In genomic region chr3:71087109-71088018, GRCh38 we compare ENCODE assay signal across 9 cellular contexts.
DNase-seq lines count a peak whose midpoint lies in the region; ATAC-seq and TF ChIP-seq lines count a peak whose summit lies in the region.
"Had no signal": no experiment of that assay in that cellular context is flagged by ENCODE, and none has a peak within 500 bp of the region (broad histone marks: within the 10 kb centered on the region; RNA-seq: fewer than 3 reads in every experiment).

No MANE protein-coding gene starts in this region.

- H3K27me3 ChIP-seq in upper lobe of left lung, result no peaks in the 10 kb centered on the region

- TF ChIP-seq EP300 in upper lobe of left lung (IDR thresholded peaks at IDR 0.05), result no peak

- CTCF ChIA-PET in activated CD4-positive, alpha-beta memory T cell treated with anti-CD3 and anti-CD28 coated beads for 36 hours (lab: Charles Lee), result interaction anchor here (1.0 to 2.5 kb wide), 5 partner anchors 17 to 273 kb away, joined by 3 to 10 read pairs (median 4); no protein-coding TSS in a partner anchor

- H3K27ac ChIP-seq in upper lobe of left lung, result no peak overlapping the region
- H3K27ac ChIP-seq: parathyroid adenoma had no signal

- peaks cover 6% of the 10 kb centered on the region for H3K9me3 Mint-ChIP-seq in activated CD4-positive, alpha-beta memory T cell treated with anti-CD3 and anti-CD28 coated beads for 36 hours
- H3K9me3 Mint-ChIP-seq in memory B cell, result no peaks in the 10 kb centered on the region

- WGBS in upper lobe of left lung, 2 donors, result 52 to 64% methylated on average over 9 of the region's 9 CpGs

- peaks cover 29% of the 10 kb centered on the region for H3K36me3 Mint-ChIP-seq in activated CD4-positive, alpha-beta memory T cell treated with anti-CD3 and anti-CD28 coated beads for 36 hours
- peaks cover 26% of the 10 kb centered on the region for H3K36me3 Mint-ChIP-seq in memory B cell

- H3K27me3 Mint-ChIP-seq in activated CD4-positive, alpha-beta memory T cell treated with anti-CD3 and anti-CD28 coated beads for 36 hours, result no peaks in the 10 kb centered on the region
- H3K27me3 Mint-ChIP-seq in memory B cell, result no peaks in the 10 kb centered on the region

- H3K9me3 ChIP-seq in upper lobe of left lung, result no peaks in the 10 kb centered on the region

- peak overlapping the region; percentile 38 for H3K4me3 Mint-ChIP-seq in activated CD4-positive, alpha-beta memory T cell treated with anti-CD3 and anti-CD28 coated beads for 36 hours
- H3K4me3 Mint-ChIP-seq in memory B cell, result peak overlapping the region; percentile 61

- H3K27ac Mint-ChIP-seq in activated CD4-positive, alpha-beta memory T cell treated with anti-CD3 and anti-CD28 coated beads for 36 hours, result peak overlapping the region; percentile 81
- peak overlapping the region; percentile 96 for H3K27ac Mint-ChIP-seq in memory B cell

- H3K36me3 ChIP-seq in upper lobe of left lung, result no peaks in the 10 kb centered on the region

- intact Hi-C loops in activated CD4-positive, alpha-beta memory T cell treated with anti-CD3 and anti-CD28 coated beads for 36 hours (cut with micrococcal nuclease), result loop anchor here (1.0 to 5.0 kb wide), 14 partner anchors 19 to 499 kb away; no protein-coding TSS in a partner anchor

- no peak for TF ChIP-seq POLR2A in upper lobe of left lung (IDR thresholded peaks at IDR 0.05)

- POLR2A ChIA-PET in activated CD4-positive, alpha-beta memory T cell treated with anti-CD3 and anti-CD28 coated beads for 36 hours (lab: Charles Lee), result interaction anchor here (0.7 to 3.0 kb wide), 15 partner anchors 10 to 212 kb away, joined by 3 to 20 read pairs (median 7); no protein-coding TSS in a partner anchor

- peaks cover 0 to 16% (median 5%) of the 10 kb centered on the region in 4 donors for H3K4me1 ChIP-seq in upper lobe of left lung
- H3K4me1 ChIP-seq: parathyroid adenoma had no signal

- H3K4me1 Mint-ChIP-seq in activated CD4-positive, alpha-beta memory T cell treated with anti-CD3 and anti-CD28 coated beads for 36 hours (ENCODE audit: low read depth), result peaks cover 88% of the 10 kb centered on the region
- peaks cover 53% of the 10 kb centered on the region for H3K4me1 Mint-ChIP-seq in memory B cell

- no peak for TF ChIP-seq CTCF in upper lobe of left lung (IDR thresholded peaks at IDR 0.05)

- no peak overlapping the region for H3K4me3 ChIP-seq in upper lobe of left lung

- no peak for DNase-seq in activated CD4-positive, CD25-positive, alpha-beta regulatory T cell (lab: John Stamatoyannopoulos, UW)
- peak; percentile 62 for DNase-seq in activated CD4-positive, alpha-beta memory T cell treated with anti-CD3 and anti-CD28 coated beads for 36 hours
- peak; percentile 43 to 57 for DNase-seq in memory B cell (ENCODE audit: low spot score in 2 of 2)
- DNase-seq in NCI-H2081 (lab: John Stamatoyannopoulos, UW), result no peak
- DNase-seq in upper lobe of left lung, result no peak
- no peak for DNase-seq in NCI-H1417 (lab: John Stamatoyannopoulos, UW)

- ATAC-seq in activated CD4-positive, CD25-positive, alpha-beta regulatory T cell treated with anti-CD3 and anti-CD28 coated beads, Interleukin-2, amount 50 U/mL, for 24 hours, result peak; percentile 84 to 88
- ATAC-seq in HG03039 (IDR thresholded peaks at IDR 0.05; ENCODE audit: unreplicated experiment) (peak; percentile 87), memory B cell (ENCODE audit: low read depth) (peak; percentile 73), upper lobe of left lung (ENCODE audit: low FRiP score in 2 of 2) (no peak)

Comparison
In these comparisons a context has a peak if more than half of its experiments do, and no peak if none do; other contexts are left out.
1. ATAC-seq: peak in activated CD4-positive, CD25-positive, alpha-beta regulatory T cell treated with anti-CD3 and anti-CD28 coated beads, Interleukin-2, amount 50 U/mL, for 24 hours (2 of 2), HG03039 (single experiment) and memory B cell (single experiment); none in upper lobe of left lung (0 of 2).
2. DNase-seq: peak in activated CD4-positive, alpha-beta memory T cell treated with anti-CD3 and anti-CD28 coated beads for 36 hours (single experiment) and memory B cell (2 of 2); none in activated CD4-positive, CD25-positive, alpha-beta regulatory T cell (0 of 4), NCI-H2081 (0 of 2), upper lobe of left lung (0 of 2) and NCI-H1417 (0 of 3).